Comparison of ENCODE assay signal across 1 cellular context in the genomic region with DNA sequence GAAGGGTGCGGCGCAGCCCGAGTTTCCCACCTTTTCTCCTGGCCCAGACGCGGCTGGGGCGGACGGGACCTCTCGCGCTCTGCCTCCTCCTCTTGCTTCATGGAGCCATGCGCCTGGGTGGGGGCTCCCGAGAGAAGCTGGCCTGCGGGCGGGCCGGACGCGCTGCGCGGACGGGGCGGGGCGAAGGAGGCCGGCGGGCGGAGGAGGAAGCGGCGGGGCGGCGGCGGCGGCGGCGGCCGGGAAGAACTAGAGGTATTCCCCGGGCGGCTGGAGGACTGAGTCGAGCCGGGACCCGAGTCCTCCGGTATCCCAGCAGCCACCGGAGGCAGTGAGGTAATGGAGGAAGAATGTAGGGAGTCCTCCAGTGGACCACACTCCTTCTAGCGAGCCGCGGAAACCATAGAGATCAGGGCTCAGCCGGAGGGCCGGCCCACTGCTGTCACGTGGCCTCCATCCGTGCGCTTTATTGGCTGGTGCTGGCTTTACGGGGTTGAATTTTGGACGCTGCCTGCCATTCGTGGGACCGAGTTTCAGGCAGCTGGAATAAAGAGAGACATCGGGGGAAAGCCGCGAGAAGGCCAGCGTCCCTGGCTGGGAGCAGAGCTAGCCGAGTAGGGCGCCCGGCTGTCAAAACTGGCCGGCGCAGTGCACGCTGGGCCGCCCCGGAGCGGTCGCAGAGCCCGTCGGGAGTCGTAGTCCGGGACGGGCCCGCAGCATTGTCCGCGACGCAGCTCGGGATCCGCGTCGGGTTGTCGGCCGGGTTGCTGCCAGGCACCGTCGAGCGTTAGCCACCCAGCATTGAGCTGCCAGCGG.
TF ChIP-seq lines count a peak whose summit lies in the region.

A gene (minus strand): TSS at position 177 of the 813 bp plus-strand sequence. CDS start 11,722 bp downstream, outside the sequence.

TF ChIP-seq in GM12878, 131 proteins besides CTCF, POLR2A, EP300 and RAD21 (continued from another document):
- TF ChIP-seq, protein P1, sequence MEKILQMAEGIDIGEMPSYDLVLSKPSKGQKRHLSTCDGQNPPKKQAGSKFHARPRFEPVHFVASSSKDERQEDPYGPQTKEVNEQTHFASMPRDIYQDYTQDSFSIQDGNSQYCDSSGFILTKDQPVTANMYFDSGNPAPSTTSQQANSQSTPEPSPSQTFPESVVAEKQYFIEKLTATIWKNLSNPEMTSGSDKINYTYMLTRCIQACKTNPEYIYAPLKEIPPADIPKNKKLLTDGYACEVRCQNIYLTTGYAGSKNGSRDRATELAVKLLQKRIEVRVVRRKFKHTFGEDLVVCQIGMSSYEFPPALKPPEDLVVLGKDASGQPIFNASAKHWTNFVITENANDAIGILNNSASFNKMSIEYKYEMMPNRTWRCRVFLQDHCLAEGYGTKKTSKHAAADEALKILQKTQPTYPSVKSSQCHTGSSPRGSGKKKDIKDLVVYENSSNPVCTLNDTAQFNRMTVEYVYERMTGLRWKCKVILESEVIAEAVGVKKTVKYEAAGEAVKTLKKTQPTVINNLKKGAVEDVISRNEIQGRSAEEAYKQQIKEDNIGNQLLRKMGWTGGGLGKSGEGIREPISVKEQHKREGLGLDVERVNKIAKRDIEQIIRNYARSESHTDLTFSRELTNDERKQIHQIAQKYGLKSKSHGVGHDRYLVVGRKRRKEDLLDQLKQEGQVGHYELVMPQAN (conservative IDR thresholded peaks at IDR 0.05): 0 out of 2 replicates have a peak, but pooled peaks have one; percentile 40
